14 cellular contexts compared by ENCODE assay signal in the genomic region with DNA sequence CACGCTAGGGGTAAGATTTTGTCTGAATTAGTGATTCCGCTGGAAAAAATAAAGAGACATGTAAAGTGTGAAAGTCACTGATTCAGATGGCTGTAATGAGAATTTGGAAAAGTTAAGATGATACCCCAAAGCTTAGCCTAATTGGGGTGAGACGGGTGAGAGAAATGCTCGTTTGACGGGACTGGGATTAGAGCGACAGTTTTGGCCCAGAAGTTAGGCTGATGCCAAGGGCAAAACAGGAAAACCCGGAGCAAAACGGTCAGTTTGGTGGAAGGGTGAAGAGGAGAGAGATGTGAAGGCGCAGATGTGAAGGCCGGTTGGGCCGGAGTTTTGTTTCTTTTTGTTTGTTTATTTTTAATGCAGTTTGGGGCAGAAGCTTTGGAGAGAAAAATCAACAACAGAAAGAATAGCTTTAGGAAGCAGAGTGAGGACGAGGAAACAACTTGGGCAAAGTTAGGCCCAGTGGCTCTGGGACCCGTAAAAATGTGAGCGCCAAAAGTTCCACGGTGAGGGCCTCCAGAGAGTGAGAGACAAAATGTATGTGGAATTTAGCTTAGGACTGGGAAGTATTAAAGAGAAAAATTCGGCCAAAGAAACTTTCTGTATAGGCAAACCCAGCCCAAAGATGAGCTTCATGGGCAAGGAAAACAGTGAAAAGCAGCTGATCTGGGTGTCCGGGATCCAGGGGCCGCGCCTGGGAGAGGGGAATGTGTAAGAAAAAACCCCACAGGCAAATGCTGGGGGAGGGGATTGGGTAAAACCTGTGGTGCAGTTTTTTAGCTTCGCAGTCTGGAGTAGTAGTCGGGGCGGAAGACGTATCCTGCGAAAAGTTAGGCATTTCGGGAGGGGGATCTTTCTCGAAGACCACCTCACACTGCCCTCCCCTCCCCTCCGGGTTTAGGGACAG. TPM values are rescaled to one million over a fixed set of nuclear protein-coding genes. Genes with fewer than 3 reads are reported as not detected.
A peak's percentile ranks its signal among the peaks of the same experiment; 100 is the strongest.
DNase-seq lines count a peak whose midpoint lies in the region; ATAC-seq and TF ChIP-seq lines count a peak whose summit lies in the region.
"Had no signal": no experiment of that assay in that cellular context is flagged by ENCODE, and none has a peak within 500 bp of the region (broad histone marks: within the 10 kb centered on the region; RNA-seq: fewer than 3 reads in every experiment).

No MANE protein-coding gene starts in this region.

- TF ChIP-seq CTCF in SK-N-SH (IDR thresholded peaks at IDR 0.05) = no peak
- TF ChIP-seq CTCF in brain (conservative IDR thresholded peaks at IDR 0.05) = no peak
- TF ChIP-seq CTCF in neural cell (IDR thresholded peaks at IDR 0.05; ENCODE audit: poor library complexity, severe bottlenecking) = no peak
- no peak for TF ChIP-seq CTCF in left lung (IDR thresholded peaks at IDR 0.05)

- H3K4me1 Mint-ChIP-seq in brain = peaks cover 67% of the 10 kb centered on the region

- no peak overlapping the region for H3K27ac ChIP-seq in SK-N-SH (ENCODE audit: low read depth in 2 of 2, low read length in 1 of 2)
- no peak overlapping the region for H3K27ac ChIP-seq in neural cell (ENCODE audit: low read length)
- no peak overlapping the region for H3K27ac ChIP-seq in left lung
- H3K27ac ChIP-seq: colonic mucosa, thyroid gland had no signal

- peak; percentile 31 for DNase-seq in SK-N-SH
- peak; percentile 1 for DNase-seq in HEK293T (ENCODE audit: extremely low spot score)
- no peak for DNase-seq in NCI-H187 (lab: John Stamatoyannopoulos, UW)
- DNase-seq in left lung = no peak
- DNase-seq: activated gamma-delta T cell treated with Interleukin-2 at 50 U/mL for 16 hours, colonic mucosa, HCEC 1CT, NCI-H526 treated with DMSO at 0.1 percent for 48 hours, thyroid gland had no signal

- no peak for ATAC-seq in SK-N-SH treated with all-trans-retinoic acid at 6 μM for 48 hours
- ATAC-seq in HG02571 (IDR thresholded peaks at IDR 0.05; ENCODE audit: unreplicated experiment) = no peak
- no peak for ATAC-seq in left lung

- no peaks in the 10 kb centered on the region for H3K9me2 ChIP-seq in SK-N-SH
- H3K9me2 ChIP-seq in neural cell (ENCODE audit: insufficient read depth, low read length) = no peaks in the 10 kb centered on the region

- H3K9me3 Mint-ChIP-seq in brain = peaks cover 0 to 16% (median 2%) of the 10 kb centered on the region in 5 experiments

- WGBS in SK-N-SH (ENCODE audit: low lambda C conversion rate) = 56% methylated on average over 27 of the region's 27 CpGs

- H3K4me3 ChIP-seq in SK-N-SH (ENCODE audit: low read depth in 2 of 2, low read length in 1 of 2) (no peak overlapping the region), neural cell (ENCODE audit: low read length) (peak overlapping the region; percentile 67), left lung (no peak overlapping the region)

- no peak overlapping the region for H3K9ac ChIP-seq in SK-N-SH
- H3K9ac ChIP-seq in neural cell (ENCODE audit: low read length) = no peak overlapping the region

- H3K9me3 ChIP-seq in SK-N-SH (no peaks in the 10 kb centered on the region), neural cell (ENCODE audit: low read length) (no peaks in the 10 kb centered on the region), left lung (no peaks in the 10 kb centered on the region)
- H3K9me3 ChIP-seq: colonic mucosa, thyroid gland had no signal

- intact Hi-C loops in left lung (cut with DNase I) = no loop called here

- H3K4me3 Mint-ChIP-seq in brain = peak overlapping the region; percentile 86 to 98 (median 89)

- H3K36me3 ChIP-seq in SK-N-SH (replicated peaks in 1 of 2; ENCODE audit: control insufficient read depth in 1 of 2, insufficient read depth in 2 of 2, low read length in 1 of 2) = no peaks in the 10 kb centered on the region
- no peaks in the 10 kb centered on the region for H3K36me3 ChIP-seq in neural cell (ENCODE audit: insufficient read depth, low read length)
- H3K36me3 ChIP-seq in left lung = no peaks in the 10 kb centered on the region
- H3K36me3 ChIP-seq: colonic mucosa, thyroid gland had no signal

- no peaks in the 10 kb centered on the region for H3K36me3 Mint-ChIP-seq in brain

- CTCF ChIA-PET in SK-N-SH (lab: Yijun Ruan, JAX) (interaction anchor here (0.7 to 4.2 kb wide), 5 partner anchors 8 to 282 kb away, joined by 3 to 17 read pairs (median 5); no protein-coding TSS in a partner anchor), HEK293T (lab: Yijun Ruan, JAX) (no interaction called here)

- TF ChIP-seq RAD21 in SK-N-SH (IDR thresholded peaks at IDR 0.05; ENCODE audit: low read length) (no peak), neural cell (conservative IDR thresholded peaks at IDR 0.05) (no peak)

- peaks cover 97% of the 10 kb centered on the region for H3K27me3 Mint-ChIP-seq in brain

- H2AFZ ChIP-seq in SK-N-SH (ENCODE audit: low read depth) = no peak overlapping the region
- no peak overlapping the region for H2AFZ ChIP-seq in neural cell (ENCODE audit: low read depth, low read length)

- H3K4me1 ChIP-seq in SK-N-SH (ENCODE audit: control insufficient read depth in 1 of 2, insufficient read depth in 2 of 2, low read depth in 1 of 2, low read length in 1 of 2) (peaks cover 7 to 20% of the 10 kb centered on the region in 2 experiments; a peak in 1 of 4 replicates), left lung (peaks cover 16 to 72% of the 10 kb centered on the region in 2 donors)

- peaks cover 21% of the 10 kb centered on the region; the same call in 1 of the 2 replicates for H4K20me1 ChIP-seq in SK-N-SH (ENCODE audit: insufficient read depth)
- H4K20me1 ChIP-seq in neural cell (ENCODE audit: insufficient read depth) = no peaks in the 10 kb centered on the region

- H3K27ac Mint-ChIP-seq in brain = peak overlapping the region; percentile 37 to 99 (median 64)

- H3K4me2 ChIP-seq in SK-N-SH (no peak overlapping the region), neural cell (ENCODE audit: low read length) (no peak overlapping the region)

- POLR2A ChIA-PET in SK-N-SH (lab: Yijun Ruan, JAX) = no interaction called here
- POLR2A ChIA-PET in HEK293T (lab: Yijun Ruan, JAX) = interaction anchor here (0.8 to 2.9 kb wide), 7 partner anchors 8 to 201 kb away, joined by 3 to 16 read pairs (median 3); no protein-coding TSS in a partner anchor

- no peak for TF ChIP-seq EP300 in SK-N-SH (IDR thresholded peaks at IDR 0.05; ENCODE audit: borderline replicate concordance in 1 of 2, low read depth in 1 of 2, low read length in 1 of 2)
- TF ChIP-seq EP300 in neural cell (conservative IDR thresholded peaks at IDR 0.05; ENCODE audit: poor library complexity, severe bottlenecking) = no peak

- peaks cover 97% of the 10 kb centered on the region for H3K27me3 ChIP-seq in SK-N-SH (ENCODE audit: insufficient read depth)
- peaks cover 98% of the 10 kb centered on the region for H3K27me3 ChIP-seq in neural cell (ENCODE audit: insufficient read depth, low read depth, low read length)
- peaks cover 99 to 100% of the 10 kb centered on the region in 2 donors for H3K27me3 ChIP-seq in left lung

- no peaks in the 10 kb centered on the region for H3K79me2 ChIP-seq in SK-N-SH (ENCODE audit: insufficient read depth)
- H3K79me2 ChIP-seq in neural cell (replicated peaks; ENCODE audit: insufficient read depth, low read length) = no peaks in the 10 kb centered on the region

- H3F3A ChIP-seq in SK-N-SH (replicated peaks; ENCODE audit: insufficient read depth) = no peaks in the 10 kb centered on the region
- H3F3A ChIP-seq in neural cell (ENCODE audit: insufficient read depth, low read length, poor library complexity, severe bottlenecking) = no peaks in the 10 kb centered on the region

TF ChIP-seq in SK-N-SH, 30 proteins besides CTCF, POLR2A, EP300 and RAD21:
- TF ChIP-seq EZH2phosphoT487 (IDR thresholded peaks at IDR 0.05; ENCODE audit: borderline replicate concordance, low read depth) = peak; percentile 84; the same call in 1 of the 2 replicates
- no peak for TF ChIP-seq GATA2 (CRISPR knock-in tag; IDR thresholded peaks at IDR 0.05)

TF ChIP-seq in SK-N-SH treated with all-trans-retinoic acid at 6 μM for 48 hours, 23 proteins besides CTCF, POLR2A, EP300 and RAD21 (continues in another document):
- TF ChIP-seq ZNF8 (CRISPR knock-in tag; IDR thresholded peaks at IDR 0.05) (no peak), TOX (CRISPR knock-in tag; IDR thresholded peaks at IDR 0.05; ENCODE audit: borderline replicate concordance) (no peak)

TF ChIP-seq in HEK293T, 16 proteins besides CTCF, POLR2A, EP300 and RAD21 (continues in another document):
- no peak for TF ChIP-seq ZNF384 (IDR thresholded peaks at IDR 0.05)
- TF ChIP-seq, protein P1, sequence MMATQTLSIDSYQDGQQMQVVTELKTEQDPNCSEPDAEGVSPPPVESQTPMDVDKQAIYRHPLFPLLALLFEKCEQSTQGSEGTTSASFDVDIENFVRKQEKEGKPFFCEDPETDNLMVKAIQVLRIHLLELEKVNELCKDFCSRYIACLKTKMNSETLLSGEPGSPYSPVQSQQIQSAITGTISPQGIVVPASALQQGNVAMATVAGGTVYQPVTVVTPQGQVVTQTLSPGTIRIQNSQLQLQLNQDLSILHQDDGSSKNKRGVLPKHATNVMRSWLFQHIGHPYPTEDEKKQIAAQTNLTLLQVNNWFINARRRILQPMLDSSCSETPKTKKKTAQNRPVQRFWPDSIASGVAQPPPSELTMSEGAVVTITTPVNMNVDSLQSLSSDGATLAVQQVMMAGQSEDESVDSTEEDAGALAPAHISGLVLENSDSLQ (IDR thresholded peaks at IDR 0.05) = no peak
- TF ChIP-seq SP1 (IDR thresholded peaks at IDR 0.05) = no peak
- TF ChIP-seq L3MBTL2 (conservative IDR thresholded peaks at IDR 0.05) = no peak
- TF ChIP-seq LEF1 (IDR thresholded peaks at IDR 0.05; ENCODE audit: borderline replicate concordance) = no peak
- no peak for TF ChIP-seq FOXA1 (IDR thresholded peaks at IDR 0.05)

TF ChIP-seq in neural cell, 6 proteins besides CTCF, POLR2A, EP300 and RAD21:
- no peak for TF ChIP-seq SMC3 (conservative IDR thresholded peaks at IDR 0.05; ENCODE audit: poor library complexity)
TF ChIP-seq in neural cell: peak in this region for 0.

RNA-seq across cellular contexts. Expression of a gene that starts 1.2 kb away (rescaled TPM):
- polyA plus RNA-seq in SK-N-SH (2012; rRNA removed) = 0.02 TPM in 1 of 2 replicates, not detected in the other
- 0.01 and 0.03 TPM in 2 replicates for polyA plus RNA-seq in SK-N-SH (2012; cell fraction: cytosol; rRNA removed)
- 0.12 TPM in 2 replicates for polyA plus RNA-seq in SK-N-SH (2012; cell fraction: nucleus; rRNA removed)
- 19.7 TPM for polyA plus RNA-seq in brain (ENCODE audit: insufficient read depth, low read depth, low replicate concordance)
- 0.22 and 0.36 TPM in 2 replicates for polyA plus RNA-seq in neural cell
- 0.35 TPM in 1 of 2 replicates, not detected in the other for polyA minus RNA-seq in neural cell
- total RNA-seq in left lung = not detected
- total RNA-seq: colonic mucosa, kidney, thyroid gland had no signal

Comparison
In these comparisons a context has a peak if more than half of its experiments do, and no peak if none do; other contexts are left out.
1. DNase-seq: peak in SK-N-SH (single experiment) and HEK293T (single experiment); none in NCI-H187 (0 of 2) and left lung (0 of 2).
2. RNA of a gene that starts 1.2 kb away (polyA plus RNA-seq): 19.7 TPM in brain (single experiment); 0.22 to 0.36 TPM in neural cell and 0.01 to 0.12 TPM in SK-N-SH; every median in the first group is over 10 times any median in the second.